27 cellular contexts compared by ENCODE assay signal in genomic region chr22:47767403-47767802, GRCh38.
"Had no signal": no experiment of that assay in that cellular context is flagged by ENCODE, and none has a peak within 500 bp of the region (broad histone marks: within the 10 kb centered on the region; RNA-seq: fewer than 3 reads in every experiment).

No MANE protein-coding gene starts in this region.

- ATAC-seq: heart right ventricle; left cardiac atrium; left lung; lower lobe of right lung; natural killer cell treated with Interleukin-12 subunit alpha and Interleukin-12 subunit beta and Interleukin-15 and Interleukin-18, amount 100 ng/mL, for 72 hours; pancreas; right cardiac atrium; sciatic nerve; stimulated activated effector memory CD8-positive, alpha-beta T cell treated with anti-CD3 and anti-CD28 coated beads, Interleukin-12 subunit alpha, Interleukin-12 subunit beta, amount 100 ng/mL, for 72 hours had no signal

- H3K27ac Mint-ChIP-seq: mesothelial cell of epicardium; naive B cell; natural killer cell treated with Interleukin-12 subunit alpha and Interleukin-12 subunit beta and Interleukin-15 and Interleukin-18, amount 100 ng/mL, for 72 hours; stimulated activated effector memory CD8-positive, alpha-beta T cell treated with anti-CD3 and anti-CD28 coated beads, Interleukin-12 subunit alpha, Interleukin-12 subunit beta, amount 100 ng/mL, for 72 hours; stimulated activated naive CD8-positive, alpha-beta T cell treated with anti-CD3 and anti-CD28 coated beads, Interleukin-15, Interleukin-2, amounts not matched to agents 100 ng/mL and 50 ng/mL, for 24 hours; type B pancreatic cell had no signal

- H3K4me3 ChIP-seq: heart right ventricle, hepatocyte, left lung, lower lobe of right lung, pancreas, prostate gland, skin epidermis, spleen, tibial nerve, uterus had no signal

- H3K79me2 ChIP-seq: hepatocyte had no signal

- H3K9me3 ChIP-seq: left lung, lower lobe of right lung, pancreas, prostate gland, tibial nerve, uterus had no signal

- DNase-seq: heart right ventricle; islet precursor cell; kidney glomerular epithelial cell; left cardiac atrium; left lung; lower lobe of right lung; mammary epithelial cell; mesenchymal stem cell; naive B cell; nucleus accumbens; pancreas; retina; right cardiac atrium; spleen; stimulated activated CD4-positive, alpha-beta T cell treated with anti-CD3 and anti-CD28 coated beads, Interleukin-4, amount 100 ng/mL, for 24 hours; stimulated activated naive CD4-positive, alpha-beta T cell; uterus had no signal

- H3K4me2 ChIP-seq: hepatocyte had no signal

- H3K27me3 ChIP-seq: hepatocyte, tibial nerve, uterus had no signal

- H3K36me3 ChIP-seq: heart right ventricle, left lung, lower lobe of right lung, pancreas, prostate gland, spleen, tibial nerve, uterus had no signal

- H3K4me3 Mint-ChIP-seq: mesothelial cell of epicardium; naive B cell; natural killer cell treated with Interleukin-12 subunit alpha and Interleukin-12 subunit beta and Interleukin-15 and Interleukin-18, amount 100 ng/mL, for 72 hours; stimulated activated effector memory CD8-positive, alpha-beta T cell treated with anti-CD3 and anti-CD28 coated beads, Interleukin-12 subunit alpha, Interleukin-12 subunit beta, amount 100 ng/mL, for 72 hours; stimulated activated naive CD8-positive, alpha-beta T cell treated with anti-CD3 and anti-CD28 coated beads, Interleukin-15, Interleukin-2, amounts not matched to agents 100 ng/mL and 50 ng/mL, for 24 hours; type B pancreatic cell had no signal

- H3K4me1 ChIP-seq: heart right ventricle, left lung, lower lobe of right lung, pancreas, prostate gland, spleen, tibial nerve, uterus had no signal

- H3K27ac ChIP-seq: heart right ventricle, hepatocyte, left lung, lower lobe of right lung, pancreas, prostate gland, skin epidermis, spleen, tibial nerve, uterus had no signal

- H3K4me1 Mint-ChIP-seq: mesothelial cell of epicardium; stimulated activated effector memory CD8-positive, alpha-beta T cell treated with anti-CD3 and anti-CD28 coated beads, Interleukin-12 subunit alpha, Interleukin-12 subunit beta, amount 100 ng/mL, for 72 hours had no signal

- H3K9me3 Mint-ChIP-seq: natural killer cell treated with Interleukin-12 subunit alpha and Interleukin-12 subunit beta and Interleukin-15 and Interleukin-18, amount 100 ng/mL, for 72 hours; stimulated activated effector memory CD8-positive, alpha-beta T cell treated with anti-CD3 and anti-CD28 coated beads, Interleukin-12 subunit alpha, Interleukin-12 subunit beta, amount 100 ng/mL, for 72 hours; stimulated activated naive CD8-positive, alpha-beta T cell treated with anti-CD3 and anti-CD28 coated beads, Interleukin-15, Interleukin-2, amounts not matched to agents 100 ng/mL and 50 ng/mL, for 24 hours; type B pancreatic cell had no signal

- H2AFZ ChIP-seq: hepatocyte had no signal

- H3K36me3 Mint-ChIP-seq: mesothelial cell of epicardium; natural killer cell treated with Interleukin-12 subunit alpha and Interleukin-12 subunit beta and Interleukin-15 and Interleukin-18, amount 100 ng/mL, for 72 hours; stimulated activated effector memory CD8-positive, alpha-beta T cell treated with anti-CD3 and anti-CD28 coated beads, Interleukin-12 subunit alpha, Interleukin-12 subunit beta, amount 100 ng/mL, for 72 hours; type B pancreatic cell had no signal
